ENCODE assay signal across 8 cellular contexts in the genomic region with DNA sequence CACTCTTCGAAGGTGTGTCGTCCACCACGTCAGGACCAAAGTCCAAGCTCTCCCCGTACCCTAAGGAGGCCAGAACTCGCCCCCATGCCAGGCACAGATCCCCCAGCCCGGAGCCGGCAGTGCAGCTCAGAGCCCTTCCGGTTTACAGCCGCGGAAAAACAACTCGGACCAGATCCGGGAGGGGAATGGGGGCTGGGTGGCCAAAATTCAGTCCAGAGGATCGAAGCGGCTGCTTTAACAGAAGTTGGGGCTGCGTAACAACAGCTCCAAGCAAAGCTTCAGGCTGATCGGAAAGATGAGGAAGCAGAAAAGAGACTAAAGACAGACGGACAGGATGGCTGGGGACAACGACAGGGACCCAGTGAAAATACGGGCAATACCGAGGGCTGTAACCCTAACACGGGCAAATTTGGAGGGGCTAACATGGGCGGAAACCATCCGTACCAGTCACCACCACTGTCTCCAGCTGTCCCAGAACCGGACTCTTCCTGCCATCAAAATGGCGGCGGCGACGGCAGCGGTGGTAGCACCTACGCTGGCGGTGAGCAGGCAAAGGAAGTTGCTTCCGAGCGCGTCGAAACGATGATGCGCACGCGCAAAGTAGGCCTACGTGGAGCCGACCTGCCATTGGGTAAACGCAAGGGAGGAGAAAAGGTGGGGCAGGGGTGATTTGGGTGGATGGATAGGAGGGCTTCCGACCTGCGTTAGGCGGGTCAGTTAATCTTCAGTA. TPM values are rescaled to one million over a fixed set of nuclear protein-coding genes. Genes with fewer than 3 reads are reported as not detected.
DNase-seq lines count a peak whose midpoint lies in the region; ATAC-seq, FAIRE-seq and TF ChIP-seq lines count a peak whose summit lies in the region.

A gene (minus strand): TSS at position 556 of the 730 bp plus-strand sequence. CDS start 678 bp downstream, outside the sequence.

- no peak for TF ChIP-seq CTCF in astrocyte (IDR thresholded peaks at IDR 0.05; ENCODE audit: insufficient read depth, low read depth, low read length)

- peak within 1 kb of the TSS; percentile 99 for H3K27ac ChIP-seq in astrocyte (ENCODE audit: low read depth, low read length)

- peak within 1 kb of the TSS; percentile 100 for H3K4me3 Mint-ChIP-seq in astrocyte (ENCODE audit: unreplicated experiment)

- H2AFZ ChIP-seq in astrocyte (ENCODE audit: low read depth, low read length), result peak within 1 kb of the TSS; percentile 85

- H3K9me3 ChIP-seq in astrocyte (ENCODE audit: insufficient read depth, low read depth, low read length), result no peaks in the 10 kb centered on the region

- TF ChIP-seq POLR2A in GM18505 (IDR thresholded peaks at IDR 0.05; ENCODE audit: borderline replicate concordance, extremely low read depth, insufficient read depth, insufficient read length), result peak; percentile 98

- H3K4me2 ChIP-seq in astrocyte (ENCODE audit: low read length), result peak within 1 kb of the TSS; percentile 90

- peaks cover 11% of the 10 kb centered on the region for H3K36me3 ChIP-seq in astrocyte (ENCODE audit: insufficient read depth, low read length)

- peak within 1 kb of the TSS; percentile 100 for H3K27ac Mint-ChIP-seq in astrocyte (ENCODE audit: unreplicated experiment)

- DNase-seq in NCI-H2029 (lab: John Stamatoyannopoulos, UW), result peak; percentile 93
- DNase-seq in T-helper 22 cell (ENCODE audit: low read depth), result peak; percentile 84
- peak; percentile 92 for DNase-seq in astrocyte (ENCODE audit: low read depth)
- DNase-seq in hepatic stellate cell (ENCODE audit: low spot score), result peak; percentile 80
- peak; percentile 92 for DNase-seq in renal cortical epithelial cell (ENCODE audit: low read depth)
- no peak for DNase-seq in cortex of kidney (lab: John Stamatoyannopoulos, UW)

- H3K4me1 ChIP-seq in astrocyte (ENCODE audit: insufficient read depth, low read length), result peaks cover 9% of the 10 kb centered on the region

- no peaks in the 10 kb centered on the region for H3K27me3 ChIP-seq in astrocyte (ENCODE audit: insufficient read depth, low read length)

- peaks cover 15% of the 10 kb centered on the region for H4K20me1 ChIP-seq in astrocyte (ENCODE audit: insufficient read depth, low read length)

- H3K79me2 ChIP-seq in astrocyte (ENCODE audit: insufficient read depth, low read length), result peaks cover 52% of the 10 kb centered on the region

- ATAC-seq in GM18505 (IDR thresholded peaks at IDR 0.05; ENCODE audit: unreplicated experiment) (peak; percentile 100), HG02973 (IDR thresholded peaks at IDR 0.05; ENCODE audit: unreplicated experiment) (peak; percentile 94)

- H3K9ac ChIP-seq in astrocyte (ENCODE audit: low read length), result peak within 1 kb of the TSS; percentile 99

- peak within 1 kb of the TSS; percentile 98 for H3K4me3 ChIP-seq in astrocyte (ENCODE audit: insufficient read depth, low read depth, low read length)

- peaks cover 9% of the 10 kb centered on the region for H3K4me1 Mint-ChIP-seq in astrocyte (ENCODE audit: low read depth, unreplicated experiment)

- peak; percentile 52 for FAIRE-seq in astrocyte (lab: Jason Lieb, UNC)

- H3K9me3 Mint-ChIP-seq in astrocyte (ENCODE audit: unreplicated experiment), result no peaks in the 10 kb centered on the region

- no peaks in the 10 kb centered on the region for H3K27me3 Mint-ChIP-seq in astrocyte (ENCODE audit: low read depth, unreplicated experiment)

- peaks cover 2% of the 10 kb centered on the region for H3K36me3 Mint-ChIP-seq in astrocyte (ENCODE audit: low read depth, unreplicated experiment)

RNA-seq across cellular contexts. Expression of the gene that starts here (rescaled TPM):
- total RNA-seq in astrocyte (122 and 125 TPM in 2 replicates), renal cortical epithelial cell (155 and 280 TPM in 2 replicates)
